In the genomic region with DNA sequence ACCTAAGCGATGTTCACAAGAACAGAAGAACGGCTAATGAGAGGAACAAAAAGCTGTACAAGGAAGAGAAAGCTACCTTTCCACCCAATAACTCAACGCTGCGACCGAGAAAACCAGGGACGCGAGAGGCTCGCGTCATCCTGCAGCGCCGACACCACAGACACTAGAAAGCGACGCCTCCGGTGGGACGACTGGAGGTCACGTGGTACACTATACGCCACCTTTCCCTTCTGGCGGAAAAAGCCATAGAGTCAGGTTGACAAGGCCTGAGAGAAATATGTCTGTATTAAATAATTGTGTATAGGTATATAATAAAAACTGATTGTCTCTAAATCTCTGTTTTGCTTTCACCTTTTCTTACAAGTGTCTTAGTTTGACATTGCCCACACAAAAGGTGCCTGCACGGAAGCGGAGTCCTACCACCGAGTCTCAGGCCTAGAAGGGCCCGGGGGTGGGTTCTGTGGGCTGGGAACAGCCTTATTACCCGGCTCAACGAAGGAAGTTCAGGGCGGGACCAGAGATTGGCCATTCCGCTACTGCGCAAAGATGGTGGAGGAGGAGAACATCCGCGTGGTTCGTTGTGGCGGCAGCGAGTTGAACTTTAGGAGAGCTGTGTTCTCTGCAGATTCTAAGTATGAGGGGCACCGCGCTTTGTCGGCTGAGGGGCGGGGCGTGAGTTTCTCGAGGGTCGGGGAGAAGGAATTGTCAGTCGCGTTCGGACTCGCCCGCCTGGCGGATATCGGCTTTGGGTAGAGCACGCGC, we compare ENCODE assay signal across 8 cellular contexts. TPM values are rescaled to one million over a fixed set of nuclear protein-coding genes. Genes with fewer than 3 reads are reported as not detected.
DNase-seq lines count a peak whose midpoint lies in the region; ATAC-seq and TF ChIP-seq lines count a peak whose summit lies in the region.

Gene WDR75, plus strand, starts transcription at position 528 of the 762 bp plus-strand sequence. Its CDS starts 19 bp downstream, at position 547.

- peak; percentile 86 for ATAC-seq in GM21529 (IDR thresholded peaks at IDR 0.05; ENCODE audit: unreplicated experiment)

- no peaks in the 10 kb centered on the region for H3K9me3 ChIP-seq in mononuclear cell (ENCODE audit: low read depth, low read length)

- H3K9me3 Mint-ChIP-seq in IgD-negative memory B cell = no peaks in the 10 kb centered on the region

- no peak for TF ChIP-seq CTCF in epithelial cell of esophagus (IDR thresholded peaks at IDR 0.05; ENCODE audit: insufficient read depth, low read depth, low read length, missing control alignments)

- H3K36me3 Mint-ChIP-seq in IgD-negative memory B cell = peaks cover 2% of the 10 kb centered on the region

- H3K27ac Mint-ChIP-seq in IgD-negative memory B cell = peak within 1 kb of the TSS in 2 of 3 donors; percentile 99 to 100

- H3K27me3 Mint-ChIP-seq in IgD-negative memory B cell = no peaks in the 10 kb centered on the region

- H3K4me3 ChIP-seq in epithelial cell of esophagus (ENCODE audit: low read length) (peak within 1 kb of the TSS; percentile 78), mononuclear cell (ENCODE audit: low read length) (peak within 1 kb of the TSS; percentile 81)

- H3K4me1 ChIP-seq in mononuclear cell (ENCODE audit: insufficient read depth, low read length) = peaks cover 14% of the 10 kb centered on the region

- peak within 1 kb of the TSS in 3 of 4 donors; percentile 99 to 100 (median 99) for H3K4me3 Mint-ChIP-seq in IgD-negative memory B cell

- H3K27me3 ChIP-seq in mononuclear cell (ENCODE audit: insufficient read depth, low read length) = no peaks in the 10 kb centered on the region

- H3K4me1 Mint-ChIP-seq in IgD-negative memory B cell = peaks cover 11 to 22% (median 14%) of the 10 kb centered on the region in 3 donors

- DNase-seq in DMS 273 treated with DMSO at 0.1 percent for 48 hours (lab: John Stamatoyannopoulos, UW) (peak; percentile 93), OCI-M2 (lab: John Stamatoyannopoulos, UW; ENCODE audit: unreplicated experiment) (peak; percentile 67), activated T-cell treated with anti-CD3 and anti-CD28 coated beads for 4 hours (peak; percentile 93), epithelial cell of esophagus (ENCODE audit: low read depth) (peak; percentile 96)
- DNase-seq in stimulated activated CD8-positive, alpha-beta memory T cell treated with anti-CD3 and anti-CD28 coated beads, Interleukin-4, amount 100 ng/mL, for 1 hour (ENCODE audit: low read depth in 2 of 2, low spot score in 1 of 2) = peak; percentile 83 to 84

RNA-seq across cellular contexts. Expression of gene WDR75, which starts in this region (rescaled TPM):
- 11.0 TPM for polyA plus RNA-seq in IgD-negative memory B cell
- 60.6 TPM for total RNA-seq in mononuclear cell

Comparison
In these comparisons a context has a peak if more than half of its experiments do, and no peak if none do; other contexts are left out.
1. Peak in every context shown above with its lines: DNase-seq, ATAC-seq and H3K4me3 ChIP-seq.